In genomic region chrX:48539345-48540014, GRCh38 we compare ENCODE assay signal across 8 cellular contexts. TPM values are rescaled to one million over a fixed set of nuclear protein-coding genes. Genes with fewer than 3 reads are reported as not detected.
A peak's percentile ranks its signal among the peaks of the same experiment; 100 is the strongest.
DNase-seq lines count a peak whose midpoint lies in the region; ATAC-seq and TF ChIP-seq lines count a peak whose summit lies in the region.

A gene with protein sequence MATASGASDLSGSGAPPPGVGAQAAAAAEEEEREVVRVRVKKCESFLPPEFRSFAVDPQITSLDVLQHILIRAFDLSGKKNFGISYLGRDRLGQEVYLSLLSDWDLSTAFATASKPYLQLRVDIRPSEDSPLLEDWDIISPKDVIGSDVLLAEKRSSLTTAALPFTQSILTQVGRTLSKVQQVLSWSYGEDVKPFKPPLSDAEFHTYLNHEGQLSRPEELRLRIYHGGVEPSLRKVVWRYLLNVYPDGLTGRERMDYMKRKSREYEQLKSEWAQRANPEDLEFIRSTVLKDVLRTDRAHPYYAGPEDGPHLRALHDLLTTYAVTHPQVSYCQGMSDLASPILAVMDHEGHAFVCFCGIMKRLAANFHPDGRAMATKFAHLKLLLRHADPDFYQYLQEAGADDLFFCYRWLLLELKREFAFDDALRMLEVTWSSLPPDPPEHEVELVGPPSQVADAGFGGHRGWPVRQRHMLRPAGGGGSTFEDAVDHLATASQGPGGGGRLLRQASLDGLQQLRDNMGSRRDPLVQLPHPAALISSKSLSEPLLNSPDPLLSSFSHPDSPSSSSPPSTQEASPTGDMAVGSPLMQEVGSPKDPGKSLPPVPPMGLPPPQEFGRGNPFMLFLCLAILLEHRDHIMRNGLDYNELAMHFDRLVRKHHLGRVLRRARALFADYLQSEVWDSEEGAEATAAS (plus strand): TSS chrX:48539714. CDS start chrX:48539798, 84 bp downstream.

- H3K36me3 ChIP-seq in KMS-11 (ENCODE audit: insufficient read depth) (no peaks in the 10 kb centered on the region), Panc1 (ENCODE audit: control insufficient read depth, insufficient read depth, low read length) (no peaks in the 10 kb centered on the region; the same call in 1 of the 2 replicates), muscle layer of duodenum (ENCODE audit: control insufficient read depth in 1 of 2, insufficient read depth in 2 of 2, low read length in 2 of 2) (no peaks in the 10 kb centered on the region)

- BruUV-seq in Panc1 (replicated peaks; lab: Mats Ljungman, UMichigan), result no TSS peak

- no peaks in the 10 kb centered on the region for H4K20me1 ChIP-seq in KMS-11 (ENCODE audit: insufficient read depth)

- 0 out of 2 replicates have a peak, but pooled peaks cover 4% of the 10 kb centered on the region for H3K79me2 ChIP-seq in KMS-11 (ENCODE audit: insufficient read depth, low read depth)

- H3K9ac ChIP-seq in KMS-11, result peak within 1 kb of the TSS; percentile 64

- H3K27me3 ChIP-seq in KMS-11 (ENCODE audit: insufficient read depth, low read depth) (no peaks in the 10 kb centered on the region), Panc1 (ENCODE audit: control insufficient read depth, insufficient read depth, low read length) (no peaks in the 10 kb centered on the region), muscle layer of duodenum (ENCODE audit: low read depth, low read length) (no peaks in the 10 kb centered on the region)

- intact Hi-C loops in Panc1 (cut with micrococcal nuclease; ENCODE audit: unreplicated experiment), result no loop called here

- H3K4me1 ChIP-seq in KMS-11 (ENCODE audit: low read depth, poor library complexity, severe bottlenecking) (peaks cover 36% of the 10 kb centered on the region), Panc1 (ENCODE audit: control insufficient read depth, insufficient read depth, low read length) (peaks cover 4% of the 10 kb centered on the region; the same call in 1 of the 2 replicates), muscle layer of duodenum (ENCODE audit: control insufficient read depth in 1 of 2, insufficient read depth in 2 of 2, low read length in 2 of 2) (peaks cover 3 to 4% of the 10 kb centered on the region in 2 donors)

- H3K4me2 ChIP-seq in KMS-11, result peak within 1 kb of the TSS; percentile 40

- ATAC-seq in GM21717 (IDR thresholded peaks at IDR 0.05; ENCODE audit: unreplicated experiment) (peak; percentile 78), Panc1 (peak; percentile 95), esophagus mucosa (peak; percentile 96)

- TF ChIP-seq CTCF in KMS-11 (conservative IDR thresholded peaks at IDR 0.05; ENCODE audit: low read depth, low read length) (peak; percentile 52), Panc1 (IDR thresholded peaks at IDR 0.05) (no peak; the same call in 1 of the 2 replicates)

- H3K4me3 ChIP-seq in KMS-11 (IDR thresholded peaks at IDR 0.05; ENCODE audit: insufficient read depth, low read depth, low read length) (no peak within 1 kb of the TSS), Panc1 (ENCODE audit: low read depth in 2 of 2, low read length in 2 of 2) (peak within 1 kb of the TSS; percentile 70 to 75), muscle layer of duodenum (ENCODE audit: low read depth in 1 of 2, low read length in 2 of 2) (peak within 1 kb of the TSS; percentile 61 to 68)

- no peaks in the 10 kb centered on the region for H3K9me3 ChIP-seq in Panc1 (ENCODE audit: control insufficient read depth, insufficient read depth, low read depth, low read length)
- H3K9me3 ChIP-seq in muscle layer of duodenum (ENCODE audit: control insufficient read depth in 1 of 2, low read length in 2 of 2), result no peaks in the 10 kb centered on the region

- POLR2A ChIA-PET in Panc1 (lab: Charles Lee), result interaction anchor here (0.5 to 0.7 kb wide), 4 partner anchors 85 to 438 kb away, joined by 3 to 18 read pairs (median 6); no protein-coding TSS in a partner anchor

- in situ Hi-C loops in Panc1 (cut with HindIII; ENCODE audit: low pct_unique_long_range_greater_than_20kb, low sequenced_read_pairs), result no loop called here

- peak; percentile 93 for DNase-seq in DMS53 treated with DMSO at 0.1 percent for 48 hours (lab: John Stamatoyannopoulos, UW; ENCODE audit: unreplicated experiment)
- DNase-seq in Panc1 (ENCODE audit: low read depth, low spot score), result peak; percentile 92
- DNase-seq in activated T-cell treated with anti-CD3 and anti-CD28 coated beads, Interleukin-2, amount 50 U/mL, for 48 hours, result peak; percentile 94 to 96
- peak; percentile 96 for DNase-seq in stimulated activated CD8-positive, alpha-beta memory T cell treated with anti-CD3 and anti-CD28 coated beads, Interleukin-7, amount 100 ng/mL, for 4 hours (ENCODE audit: low read depth in 2 of 2)

- CTCF ChIA-PET in Panc1 (lab: Charles Lee), result interaction anchor here (0.7 kb wide), 1 partner anchor 27 kb away, joined by 3 read pairs; no protein-coding TSS in a partner anchor

- H3K27ac ChIP-seq in KMS-11 (peak within 1 kb of the TSS; percentile 62), Panc1 (ENCODE audit: low read length) (peak within 1 kb of the TSS; percentile 86), muscle layer of duodenum (ENCODE audit: low read length) (peak within 1 kb of the TSS; percentile 60)

- peak within 1 kb of the TSS; percentile 44; the same call in 1 of the 2 replicates for H2AFZ ChIP-seq in KMS-11 (ENCODE audit: low read depth)

RNA-seq across cellular contexts. Expression of the gene that starts here (rescaled TPM):
- 29.4 TPM for total RNA-seq in Panc1 (2021; ENCODE audit: unreplicated experiment)
- 39.7 TPM for polyA plus RNA-seq in Panc1 (2012; ENCODE audit: insufficient read length)
- total RNA-seq in esophagus mucosa, result 10.4 TPM
